In genomic region chr19:45103200-45103624, GRCh38 we compare ENCODE assay signal across 10 cellular contexts. TPM values are rescaled to one million over a fixed set of nuclear protein-coding genes. Genes with fewer than 3 reads are reported as not detected.
DNase-seq lines count a peak whose midpoint lies in the region; ATAC-seq and TF ChIP-seq lines count a peak whose summit lies in the region.
"Had no signal": no experiment of that assay in that cellular context is flagged by ENCODE, and none has a peak within 500 bp of the region (broad histone marks: within the 10 kb centered on the region; RNA-seq: fewer than 3 reads in every experiment).

No MANE protein-coding gene starts in this region.

- POLR2A ChIA-PET in A673 (lab: Charles Lee; ENCODE audit: low non-redundant PET) = no interaction called here

- intact Hi-C loops in A673 (cut with micrococcal nuclease; ENCODE audit: unreplicated experiment) = no loop called here

- TF ChIP-seq CTCF in A673 (conservative IDR thresholded peaks at IDR 0.05; ENCODE audit: low read depth, low read length) = no peak

- H3K9me3 Mint-ChIP-seq in activated naive CD8-positive, alpha-beta T cell (ENCODE audit: low read depth) = no peaks in the 10 kb centered on the region

- ATAC-seq in HG02798 (IDR thresholded peaks at IDR 0.05; ENCODE audit: poor library complexity, unreplicated experiment) = peak; percentile 45

- H3K27ac ChIP-seq in A673 (ENCODE audit: low read depth, low read length, poor library complexity, severe bottlenecking) = no peak overlapping the region
- H3K27ac ChIP-seq: ovary had no signal

- BruUV-seq in A673 (replicated peaks; lab: Mats Ljungman, UMichigan) = no TSS peak

- no peaks in the 10 kb centered on the region for H3K27me3 Mint-ChIP-seq in activated naive CD8-positive, alpha-beta T cell

- peaks cover 52% of the 10 kb centered on the region for H3K4me1 Mint-ChIP-seq in activated naive CD8-positive, alpha-beta T cell (ENCODE audit: low read depth)

- DNase-seq in A673 (ENCODE audit: low spot score) (peak; percentile 32), kidney glomerular epithelial cell (lab: John Stamatoyannopoulos, UW) (peak; percentile 38), NCI-H1092 (lab: John Stamatoyannopoulos, UW) (no peak), cortex of kidney (lab: John Stamatoyannopoulos, UW) (no peak), GOT3 (lab: John Stamatoyannopoulos, UW) (no peak), NCI-H526 treated with DMSO at 0.1 percent for 48 hours (lab: John Stamatoyannopoulos, UW) (no peak)

- CTCF ChIA-PET in A673 (lab: Charles Lee) = interaction anchor here (0.6 kb wide), 1 partner anchor 129 kb away, joined by 5 read pairs; no protein-coding TSS in a partner anchor

- H3K9me3 ChIP-seq in A673 (ENCODE audit: low read depth, low read length, poor library complexity, severe bottlenecking) = no peaks in the 10 kb centered on the region
- H3K9me3 ChIP-seq: adrenal gland, ovary had no signal

- no peak overlapping the region for H3K4me3 ChIP-seq in A673 (ENCODE audit: low read depth, low read length, poor library complexity, severe bottlenecking)
- H3K4me3 ChIP-seq: adrenal gland, ovary had no signal

- H3K4me3 Mint-ChIP-seq in activated naive CD8-positive, alpha-beta T cell = peak overlapping the region; percentile 40

- H3K27ac Mint-ChIP-seq in activated naive CD8-positive, alpha-beta T cell = no peak overlapping the region

- peaks cover 21% of the 10 kb centered on the region for H3K4me1 ChIP-seq in A673 (ENCODE audit: insufficient read depth, low read length, poor library complexity, severe bottlenecking)

- H3K27me3 ChIP-seq in A673 (replicated peaks; ENCODE audit: insufficient read depth, low read depth, low read length, poor library complexity) = no peaks in the 10 kb centered on the region
- H3K27me3 ChIP-seq: adrenal gland, ovary had no signal

- H3K36me3 Mint-ChIP-seq in activated naive CD8-positive, alpha-beta T cell = no peaks in the 10 kb centered on the region

- H3K36me3 ChIP-seq in A673 (ENCODE audit: insufficient read depth, low read length, poor library complexity, severe bottlenecking) = no peaks in the 10 kb centered on the region
- H3K36me3 ChIP-seq: adrenal gland, ovary had no signal

RNA-seq across cellular contexts. Expression of gene PPP1R37, which starts 10.2 kb away (rescaled TPM):
- 33.6 and 34.0 TPM in 2 replicates for total RNA-seq in A673 (2021)

RNA-seq across cellular contexts. Expression of gene GEMIN7, which starts 24.2 kb away (rescaled TPM):
- 34.0 and 34.5 TPM in 2 replicates for total RNA-seq in A673 (2021)

RNA-seq across cellular contexts. Expression of gene ZNF296, which starts 26.9 kb away (rescaled TPM):
- total RNA-seq in A673 (2021) = 2.9 and 3.0 TPM in 2 replicates

RNA-seq across cellular contexts. Expression of gene NKPD1, which starts 57.6 kb away (rescaled TPM):
- 0.30 and 0.37 TPM in 2 replicates for total RNA-seq in A673 (2021)

Comparison
In these comparisons a context has a peak if more than half of its experiments do, and no peak if none do; other contexts are left out.
1. DNase-seq: peak in A673 (single experiment) and kidney glomerular epithelial cell (single experiment); none in NCI-H1092 (single experiment), cortex of kidney (single experiment), GOT3 (single experiment) and NCI-H526 treated with DMSO at 0.1 percent for 48 hours (single experiment).